Comparison of ENCODE assay signal across 23 cellular contexts in genomic region chr11:27658535-27659236, GRCh38. TPM values are rescaled to one million over a fixed set of nuclear protein-coding genes. Genes with fewer than 3 reads are reported as not detected.
"Had no signal": no experiment of that assay in that cellular context is flagged by ENCODE, and none has a peak within 500 bp of the region (broad histone marks: within the 10 kb centered on the region; RNA-seq: fewer than 3 reads in every experiment).

No MANE protein-coding gene starts in this region.

- H3K27ac ChIP-seq: RWPE1 had no signal

- DNase-seq: KBM-7, MV-4-11, NCI-H1048, NCI-H1105, NCI-H1417 treated with DMSO at 0.1 percent for 48 hours, NCI-H146, NCI-H1694 treated with DMSO at 0.1 percent for 48 hours, NCI-H1930, NCI-H2081, NCI-H2107, NCI-H2227 treated with DMSO at 0.1 percent for 48 hours, NCI-H446, NCI-H510A, NCI-H524 treated with DMSO at 0.1 percent for 48 hours, NCI-H69, NCI-H774, PC-3, SHP77, SW 1271, T-cell had no signal

- H3K4me1 Mint-ChIP-seq: T-cell had no signal

- H3K27ac Mint-ChIP-seq: T-cell had no signal

- H3K4me3 Mint-ChIP-seq: T-cell had no signal

- ATAC-seq: Panc1, PC-3, T-cell had no signal

RNA-seq across cellular contexts. Expression of gene BDNF, which starts 41.6 kb away (rescaled TPM):
- total RNA-seq: OCI-LY7 had no signal
